ENCODE assay signal across 28 cellular contexts in genomic region chr12:20460956-20461355, GRCh38.
DNase-seq lines count a peak whose midpoint lies in the region; ATAC-seq, FAIRE-seq and TF ChIP-seq lines count a peak whose summit lies in the region.
"Had no signal": no experiment of that assay in that cellular context is flagged by ENCODE, and none has a peak within 500 bp of the region (broad histone marks: within the 10 kb centered on the region; RNA-seq: fewer than 3 reads in every experiment).

No MANE protein-coding gene starts in this region.

- H3K9me2 ChIP-seq in SK-N-SH, result no peaks in the 10 kb centered on the region

- H3K4me3 Mint-ChIP-seq in mesothelial cell of epicardium, result no peak overlapping the region
- H3K4me3 Mint-ChIP-seq: CD14-positive monocyte; CD4-positive, alpha-beta memory T cell; CD4-positive, CD25-positive, alpha-beta regulatory T cell; CD8-positive, alpha-beta memory T cell had no signal

- H3K27ac ChIP-seq in SK-N-SH (ENCODE audit: low read depth in 2 of 2, low read length in 1 of 2) (no peak overlapping the region; a peak in 1 of 4 replicates), A549 (no peak overlapping the region; a peak in 1 of 6 replicates)
- H3K27ac ChIP-seq: 22Rv1, BLaER1 had no signal

- WGBS in SK-N-SH (ENCODE audit: low lambda C conversion rate), result 86% methylated on average over 2 of the region's 2 CpGs
- 77% methylated on average over 2 of the region's 2 CpGs for WGBS in A549 (ENCODE audit: missing lambda C conversion rate)

- no peak overlapping the region for H2AFZ ChIP-seq in SK-N-SH (ENCODE audit: low read depth)

- H3K9me3 Mint-ChIP-seq in mesothelial cell of epicardium, result no peaks in the 10 kb centered on the region
- H3K9me3 Mint-ChIP-seq: CD14-positive monocyte; CD4-positive, alpha-beta memory T cell; CD4-positive, CD25-positive, alpha-beta regulatory T cell; CD8-positive, alpha-beta memory T cell had no signal

- no peaks in the 10 kb centered on the region for H3K27me3 ChIP-seq in SK-N-SH (ENCODE audit: insufficient read depth)
- H3K27me3 ChIP-seq: BE2C, BLaER1 had no signal

- FAIRE-seq in A549 (lab: Jason Lieb, UNC), result no peak
- FAIRE-seq: GM12878, GM12892, GM18507, GM19239 had no signal

- TF ChIP-seq EP300 in SK-N-SH (IDR thresholded peaks at IDR 0.05; ENCODE audit: borderline replicate concordance in 1 of 2, low read depth in 1 of 2, low read length in 1 of 2) (peak in 1 of 2 experiments; percentile 39; a peak in 1 of 4 replicates), A549 (IDR thresholded peaks at IDR 0.05) (no peak)

- no peak for TF ChIP-seq RAD21 in SK-N-SH (IDR thresholded peaks at IDR 0.05; ENCODE audit: low read length)
- no peak for TF ChIP-seq RAD21 in A549 (conservative IDR thresholded peaks at IDR 0.05 in 1 of 2, IDR thresholded peaks at IDR 0.05 in 1 of 2)

- POLR2A ChIA-PET in SK-N-SH (lab: Yijun Ruan, JAX), result no interaction called here
- POLR2A ChIA-PET in A549 (lab: Yijun Ruan, JAX), result no interaction called here

- peaks cover 3 to 9% of the 10 kb centered on the region in 2 experiments; a peak in 3 of 4 replicates for H3K4me1 ChIP-seq in SK-N-SH (ENCODE audit: control insufficient read depth in 1 of 2, insufficient read depth in 2 of 2, low read depth in 1 of 2, low read length in 1 of 2)
- peaks cover 27% of the 10 kb centered on the region for H3K4me1 ChIP-seq in A549
- no peaks in the 10 kb centered on the region for H3K4me1 ChIP-seq in mucosa of descending colon (ENCODE audit: low read depth)
- H3K4me1 ChIP-seq: BLaER1 had no signal

- H3K4me2 ChIP-seq in SK-N-SH, result no peak overlapping the region
- H3K4me2 ChIP-seq in A549, result 0 out of 3 replicates have a peak overlapping the region, but pooled peaks have one; percentile 2
- H3K4me2 ChIP-seq: BLaER1 had no signal

- H3K9me3 ChIP-seq in SK-N-SH (no peaks in the 10 kb centered on the region), A549 (no peaks in the 10 kb centered on the region), mucosa of descending colon (no peaks in the 10 kb centered on the region)
- H3K9me3 ChIP-seq: BE2C, BLaER1 had no signal

- intact Hi-C loops in mucosa of descending colon (cut with DNase I, micrococcal nuclease), result loop anchor here in 1 of 2 donors (5.0 kb wide), 1 partner anchor 141 kb away; no protein-coding TSS in a partner anchor

- peaks cover 30% of the 10 kb centered on the region for H3K79me2 ChIP-seq in SK-N-SH (ENCODE audit: insufficient read depth)

- H3K4me3 ChIP-seq in SK-N-SH (ENCODE audit: low read depth in 2 of 2, low read length in 1 of 2) (no peak overlapping the region), A549 (no peak overlapping the region), mucosa of descending colon (no peak overlapping the region)
- H3K4me3 ChIP-seq: BLaER1, GM12878 had no signal

- H3F3A ChIP-seq in SK-N-SH (replicated peaks; ENCODE audit: insufficient read depth), result peaks cover 9% of the 10 kb centered on the region

- H3K9ac ChIP-seq in SK-N-SH, result no peak overlapping the region
- H3K9ac ChIP-seq: BLaER1 had no signal

- no peaks in the 10 kb centered on the region for H3K36me3 Mint-ChIP-seq in mesothelial cell of epicardium
- H3K36me3 Mint-ChIP-seq: CD14-positive monocyte; CD4-positive, alpha-beta memory T cell; CD4-positive, CD25-positive, alpha-beta regulatory T cell; CD8-positive, alpha-beta memory T cell had no signal

- TF ChIP-seq CTCF in SK-N-SH (IDR thresholded peaks at IDR 0.05) (no peak), A549 (IDR thresholded peaks at IDR 0.05) (no peak), mesothelial cell of epicardium (IDR thresholded peaks at IDR 0.05; ENCODE audit: unreplicated experiment) (no peak), mucosa of descending colon (IDR thresholded peaks at IDR 0.05) (no peak)

- ATAC-seq in SK-N-SH treated with all-trans-retinoic acid at 6 μM for 48 hours, result no peak
- no peak for ATAC-seq in A549
- ATAC-seq in HG02798 (IDR thresholded peaks at IDR 0.05; ENCODE audit: poor library complexity, unreplicated experiment), result no peak
- no peak for ATAC-seq in mucosa of descending colon
- ATAC-seq: GM12878 had no signal

- H4K20me1 ChIP-seq in SK-N-SH (ENCODE audit: insufficient read depth), result no peaks in the 10 kb centered on the region
- H4K20me1 ChIP-seq: BLaER1 had no signal

- no peak for TF ChIP-seq POLR2A in A549 (IDR thresholded peaks at IDR 0.05; ENCODE audit: low read length)

- peak; percentile 9 for DNase-seq in SK-N-SH
- no peak for DNase-seq in A549 (ENCODE audit: low read depth in 1 of 2, low spot score in 1 of 2)
- DNase-seq in SK-MEL-5 (ENCODE audit: low read depth, low spot score), result peak; percentile 39
- no peak for DNase-seq in mesothelial cell of epicardium (ENCODE audit: low spot score in 2 of 2, unreplicated experiment in 2 of 2)
- DNase-seq in mucosa of descending colon, result no peak
- DNase-seq in occipital lobe (lab: John Stamatoyannopoulos, UW), result no peak
- DNase-seq: ACHN; BE2C; C1 segment of cervical spinal cord; CD4-positive, alpha-beta memory T cell; CD4-positive, CD25-positive, alpha-beta regulatory T cell; CD8-positive, alpha-beta memory T cell; COR-L47; DMS 273 treated with DMSO at 0.1 percent for 48 hours; DMS153; DMS79; DND-41; EL; GDM1 had no signal

- H3K27ac Mint-ChIP-seq in mesothelial cell of epicardium, result peak overlapping the region; percentile 45
- H3K27ac Mint-ChIP-seq: CD14-positive monocyte; CD4-positive, alpha-beta memory T cell; CD4-positive, CD25-positive, alpha-beta regulatory T cell had no signal

- CTCF ChIA-PET in SK-N-SH (lab: Yijun Ruan, JAX) (interaction anchor here (0.9 to 4.1 kb wide), 3 partner anchors 85 to 92 kb away, joined by 3 to 16 read pairs (median 3); partner anchors contain the start of gene PDE3A), A549 (lab: Yijun Ruan, JAX) (interaction anchor here (1.5 kb wide), 1 partner anchor 164 kb away, joined by 4 read pairs; no protein-coding TSS in a partner anchor)

- peaks cover 9% of the 10 kb centered on the region for H3K4me1 Mint-ChIP-seq in mesothelial cell of epicardium
- H3K4me1 Mint-ChIP-seq: CD14-positive monocyte; CD4-positive, alpha-beta memory T cell; CD4-positive, CD25-positive, alpha-beta regulatory T cell; CD8-positive, alpha-beta memory T cell had no signal

- H3K27me3 Mint-ChIP-seq in mesothelial cell of epicardium (ENCODE audit: low read depth), result no peaks in the 10 kb centered on the region
- H3K27me3 Mint-ChIP-seq: CD4-positive, alpha-beta memory T cell; CD4-positive, CD25-positive, alpha-beta regulatory T cell; CD8-positive, alpha-beta memory T cell had no signal

- H3K36me3 ChIP-seq in SK-N-SH (replicated peaks in 1 of 2; ENCODE audit: control insufficient read depth in 1 of 2, insufficient read depth in 2 of 2, low read length in 1 of 2) (no peaks in the 10 kb centered on the region), mucosa of descending colon (ENCODE audit: low read depth) (no peaks in the 10 kb centered on the region)
- H3K36me3 ChIP-seq: BE2C, BLaER1 had no signal

- in situ Hi-C loops in SK-MEL-5 (cut with HindIII; ENCODE audit: low pct_unique_long_range_greater_than_20kb, low sequenced_read_pairs), result no loop called here

TF ChIP-seq in SK-N-SH, 30 proteins besides CTCF, POLR2A, EP300 and RAD21 (continues in another document):
- no peak for TF ChIP-seq RXRA (IDR thresholded peaks at IDR 0.05; ENCODE audit: borderline replicate concordance, low read depth)
- TF ChIP-seq EZH2phosphoT487 (IDR thresholded peaks at IDR 0.05; ENCODE audit: borderline replicate concordance, low read depth), result no peak
- peak; percentile 83 for TF ChIP-seq GATA2 (CRISPR knock-in tag; IDR thresholded peaks at IDR 0.05)
- TF ChIP-seq, protein P1, sequence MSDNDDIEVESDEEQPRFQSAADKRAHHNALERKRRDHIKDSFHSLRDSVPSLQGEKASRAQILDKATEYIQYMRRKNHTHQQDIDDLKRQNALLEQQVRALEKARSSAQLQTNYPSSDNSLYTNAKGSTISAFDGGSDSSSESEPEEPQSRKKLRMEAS (IDR thresholded peaks at IDR 0.05; ENCODE audit: low read depth), result no peak

TF ChIP-seq in SK-N-SH treated with all-trans-retinoic acid at 6 μM for 48 hours, 23 proteins besides CTCF, POLR2A, EP300 and RAD21:
- TF ChIP-seq ZFP3 (CRISPR knock-in tag; IDR thresholded peaks at IDR 0.05), result no peak
- no peak for TF ChIP-seq BACH2 (CRISPR knock-in tag; IDR thresholded peaks at IDR 0.05; ENCODE audit: borderline replicate concordance)
- no peak for TF ChIP-seq ZNF565 (CRISPR knock-in tag; conservative IDR thresholded peaks at IDR 0.05; ENCODE audit: low read depth)

TF ChIP-seq in A549, 52 proteins besides CTCF, POLR2A, EP300 and RAD21:
- TF ChIP-seq ZC3H11A (IDR thresholded peaks at IDR 0.05), result no peak
- no peak for TF ChIP-seq NR3C1 (IDR thresholded peaks at IDR 0.05)
- no peak for TF ChIP-seq CBX2 (IDR thresholded peaks at IDR 0.05; ENCODE audit: borderline replicate concordance, low read depth)
- TF ChIP-seq, protein P1 (IDR thresholded peaks at IDR 0.05), result no peak
- TF ChIP-seq SREBF2 (IDR thresholded peaks at IDR 0.05), result no peak
- TF ChIP-seq HES2 (IDR thresholded peaks at IDR 0.05), result no peak
- TF ChIP-seq POLR2AphosphoS2 (conservative IDR thresholded peaks at IDR 0.05; ENCODE audit: low read length), result no peak
- TF ChIP-seq ESRRA (IDR thresholded peaks at IDR 0.05; ENCODE audit: borderline replicate concordance, low read length), result no peak
- no peak for TF ChIP-seq JUNB (IDR thresholded peaks at IDR 0.05)

Comparison
In these comparisons a context has a peak if more than half of its experiments do, and no peak if none do; other contexts are left out.
1. DNase-seq: peak in SK-N-SH (single experiment) and SK-MEL-5 (single experiment); none in A549 (0 of 2), mesothelial cell of epicardium (0 of 2), mucosa of descending colon (0 of 3) and occipital lobe (single experiment).
2. Of the 12 proteins assayed by ChIP-seq in both A549 and SK-N-SH: peak only in A549: none; only in SK-N-SH: RCOR1; in both: none; in neither: 10; mixed calls (peak in some experiments, not most) for 1.